1 cellular context compared by ENCODE assay signal in genomic region chr7:131105803-131106680, GRCh38.
TF ChIP-seq lines count a peak whose summit lies in the region.

No MANE protein-coding gene starts in this region.

TF ChIP-seq in PFSK-1, 5 proteins besides CTCF, POLR2A, EP300 and RAD21 (continued from another document):
- TF ChIP-seq TAF1 (IDR thresholded peaks at IDR 0.05; ENCODE audit: borderline replicate concordance, insufficient read depth, low read length), result no peak
